In genomic region chr1:107965112-107965991, GRCh38 we compare ENCODE assay signal across 8 cellular contexts. TPM values are rescaled to one million over a fixed set of nuclear protein-coding genes. Genes with fewer than 3 reads are reported as not detected.
A peak's percentile ranks its signal among the peaks of the same experiment; 100 is the strongest.
DNase-seq lines count a peak whose midpoint lies in the region; ATAC-seq, FAIRE-seq and TF ChIP-seq lines count a peak whose summit lies in the region.

Gene VAV3 (minus strand): TSS chr1:107965180. CDS start chr1:107964869, 311 bp downstream.

- H3K4me1 Mint-ChIP-seq in CD4-positive, alpha-beta T cell (ENCODE audit: low read depth): peaks cover 29% of the 10 kb centered on the region
- peaks cover 25% of the 10 kb centered on the region for H3K4me1 Mint-ChIP-seq in activated naive CD4-positive, alpha-beta T cell treated with anti-CD3 and anti-CD28 coated beads for 36 hours (ENCODE audit: low read depth)
- H3K4me1 Mint-ChIP-seq in nephron progenitor cell: peaks cover 28% of the 10 kb centered on the region

- H3K9me3 Mint-ChIP-seq in CD4-positive, alpha-beta T cell: no peaks in the 10 kb centered on the region
- no peaks in the 10 kb centered on the region for H3K9me3 Mint-ChIP-seq in activated naive CD4-positive, alpha-beta T cell treated with anti-CD3 and anti-CD28 coated beads for 36 hours
- H3K9me3 Mint-ChIP-seq in nephron progenitor cell: no peaks in the 10 kb centered on the region

- peaks cover 4% of the 10 kb centered on the region for H3K4me1 ChIP-seq in stomach smooth muscle (ENCODE audit: control insufficient read depth, insufficient read depth, low read length)

- H3K36me3 ChIP-seq in stomach smooth muscle (ENCODE audit: control insufficient read depth in 2 of 2, insufficient read depth in 2 of 2, low read length in 2 of 2): no peaks in the 10 kb centered on the region

- CTCF ChIA-PET in CD4-positive, alpha-beta T cell (lab: Charles Lee): no interaction called here
- CTCF ChIA-PET in RWPE1 (lab: Yijun Ruan, JAX): no interaction called here
- CTCF ChIA-PET in activated naive CD4-positive, alpha-beta T cell treated with anti-CD3 and anti-CD28 coated beads for 36 hours (lab: Charles Lee): interaction anchor here (0.7 to 3.5 kb wide), 12 partner anchors 11 to 183 kb away, joined by 3 to 22 read pairs (median 4); no protein-coding TSS in a partner anchor

- peak within 1 kb of the TSS; percentile 47 to 72 for H3K4me3 ChIP-seq in stomach smooth muscle (ENCODE audit: low read length in 2 of 2)

- H3K9ac ChIP-seq in stomach smooth muscle (ENCODE audit: low read length in 2 of 2): peak within 1 kb of the TSS; percentile 22 to 55

- peak in 8 of 10 experiments; percentile 17 to 62 (median 33) for DNase-seq in CD4-positive, alpha-beta T cell
- DNase-seq in HK-2 (ENCODE audit: unreplicated experiment) (peak; percentile 73), RWPE1 (ENCODE audit: low spot score) (peak; percentile 42), frontal cortex (ENCODE audit: low spot score in 2 of 2) (peak; percentile 53 to 55), nephron progenitor cell (peak; percentile 86)
- peak; percentile 61 for DNase-seq in activated naive CD4-positive, alpha-beta T cell treated with anti-CD3 and anti-CD28 coated beads for 36 hours

- intact Hi-C loops in CD4-positive, alpha-beta T cell (cut with DNase I, micrococcal nuclease): loop anchor here (2.0 to 5.0 kb wide), 2 partner anchors 113 to 157 kb away; no protein-coding TSS in a partner anchor
- intact Hi-C loops in activated naive CD4-positive, alpha-beta T cell treated with anti-CD3 and anti-CD28 coated beads for 36 hours (cut with micrococcal nuclease): loop anchor here (1.0 kb wide), 2 partner anchors 86 to 160 kb away; no protein-coding TSS in a partner anchor

- no peak for TF ChIP-seq CTCF in CD4-positive, alpha-beta T cell (IDR thresholded peaks at IDR 0.05)
- TF ChIP-seq CTCF in RWPE1 (conservative IDR thresholded peaks at IDR 0.05; ENCODE audit: low read depth): peak; percentile 14; the same call in 1 of the 2 replicates
- peak; percentile 14 for TF ChIP-seq CTCF in nephron progenitor cell (IDR thresholded peaks at IDR 0.05)

- ATAC-seq in CD4-positive, alpha-beta T cell (ENCODE audit: poor library complexity): peak; percentile 57
- no peak for ATAC-seq in HG03521 (IDR thresholded peaks at IDR 0.05; ENCODE audit: unreplicated experiment)

- peaks cover 15% of the 10 kb centered on the region for H3K36me3 Mint-ChIP-seq in CD4-positive, alpha-beta T cell (ENCODE audit: low read depth)
- H3K36me3 Mint-ChIP-seq in activated naive CD4-positive, alpha-beta T cell treated with anti-CD3 and anti-CD28 coated beads for 36 hours (ENCODE audit: low read depth): no peaks in the 10 kb centered on the region
- no peaks in the 10 kb centered on the region for H3K36me3 Mint-ChIP-seq in nephron progenitor cell (ENCODE audit: low read depth)

- H3K27ac ChIP-seq in CD4-positive, alpha-beta T cell (ENCODE audit: low read depth, low read length): peak within 1 kb of the TSS; percentile 48
- H3K27ac ChIP-seq in RWPE1 (peak within 1 kb of the TSS; percentile 47), stomach smooth muscle (ENCODE audit: low read length) (no peak within 1 kb of the TSS)

- FAIRE-seq in frontal cortex (lab: Jason Lieb, UNC): no peak

- H3K4me3 Mint-ChIP-seq in CD4-positive, alpha-beta T cell: peak within 1 kb of the TSS; percentile 91
- H3K4me3 Mint-ChIP-seq in activated naive CD4-positive, alpha-beta T cell treated with anti-CD3 and anti-CD28 coated beads for 36 hours: peak within 1 kb of the TSS; percentile 87
- H3K4me3 Mint-ChIP-seq in nephron progenitor cell: peak within 1 kb of the TSS; percentile 95

- H3K27me3 Mint-ChIP-seq in CD4-positive, alpha-beta T cell: no peaks in the 10 kb centered on the region
- H3K27me3 Mint-ChIP-seq in activated naive CD4-positive, alpha-beta T cell treated with anti-CD3 and anti-CD28 coated beads for 36 hours (ENCODE audit: low read depth): no peaks in the 10 kb centered on the region
- H3K27me3 Mint-ChIP-seq in nephron progenitor cell (ENCODE audit: low read depth, poor library complexity): peaks cover 33% of the 10 kb centered on the region

- H3K27me3 ChIP-seq in CD4-positive, alpha-beta T cell (ENCODE audit: control insufficient read depth, insufficient read depth, low read length): no peaks in the 10 kb centered on the region
- peaks cover 10 to 18% of the 10 kb centered on the region in 2 donors for H3K27me3 ChIP-seq in stomach smooth muscle (ENCODE audit: control insufficient read depth in 1 of 2, insufficient read depth in 2 of 2, low read length in 2 of 2)

- H3K9me3 ChIP-seq in CD4-positive, alpha-beta T cell (ENCODE audit: control insufficient read depth, low read length): no peaks in the 10 kb centered on the region
- H3K9me3 ChIP-seq in stomach smooth muscle (ENCODE audit: control insufficient read depth in 2 of 2, low read length in 2 of 2): no peaks in the 10 kb centered on the region

- POLR2A ChIA-PET in CD4-positive, alpha-beta T cell (lab: Charles Lee): interaction anchor here (1.1 to 1.3 kb wide), 2 partner anchors 113 to 183 kb away, joined by 4 read pairs; no protein-coding TSS in a partner anchor
- POLR2A ChIA-PET in RWPE1 (lab: Yijun Ruan, JAX; ENCODE audit: low non-redundant PET): no interaction called here

- H3K27ac Mint-ChIP-seq in CD4-positive, alpha-beta T cell: peak within 1 kb of the TSS; percentile 91
- H3K27ac Mint-ChIP-seq in activated naive CD4-positive, alpha-beta T cell treated with anti-CD3 and anti-CD28 coated beads for 36 hours: peak within 1 kb of the TSS; percentile 96
- H3K27ac Mint-ChIP-seq in nephron progenitor cell: peak within 1 kb of the TSS; percentile 90

RNA-seq across cellular contexts. Expression of gene VAV3, which starts in this region (rescaled TPM):
- 1 to 10 TPM; 5.5 to 5.6 TPM for total RNA-seq in CD4-positive, alpha-beta T cell
- total RNA-seq in activated naive CD4-positive, alpha-beta T cell treated with anti-CD3 and anti-CD28 coated beads for 36 hours: 1 to 10 TPM; 1.3 to 2.3 TPM
- total RNA-seq in frontal cortex: 4.5 TPM

Comparison
In these comparisons a context has a peak if more than half of its experiments do, and no peak if none do; other contexts are left out.
1. DNase-seq: peak in every context shown above with its lines; median percentile 86 in nephron progenitor cell; 73 in HK-2; 61 in activated naive CD4-positive, alpha-beta T cell treated with anti-CD3 and anti-CD28 coated beads for 36 hours; 54 in frontal cortex; 42 in RWPE1; 33 in CD4-positive, alpha-beta T cell.